22 cellular contexts compared by ENCODE assay signal in genomic region chr15:44163370-44163769, GRCh38. TPM values are rescaled to one million over a fixed set of nuclear protein-coding genes. Genes with fewer than 3 reads are reported as not detected.
"Had no signal": no experiment of that assay in that cellular context is flagged by ENCODE, and none has a peak within 500 bp of the region (broad histone marks: within the 10 kb centered on the region; RNA-seq: fewer than 3 reads in every experiment).

No MANE protein-coding gene starts in this region.

- H3K36me3 ChIP-seq: ascending aorta, esophagus muscularis mucosa, left ventricle myocardium inferior, neural progenitor cell, thoracic aorta, upper lobe of left lung had no signal

- H3K27me3 ChIP-seq: ascending aorta, foreskin keratinocyte, neural progenitor cell, upper lobe of left lung had no signal

- ATAC-seq: activated naive CD4-positive, alpha-beta T cell treated with anti-CD3 and anti-CD28 coated beads, Interleukin-2, amount 50 U/mL, for 72 hours; activated T-helper 17 cell treated with anti-CD3 and anti-CD28 coated beads, Interleukin-2, amount 50 U/mL, for 72 hours; foreskin keratinocyte; naive thymus-derived CD8-positive, alpha-beta T cell; sciatic nerve; WTC11 had no signal

- H3K4me3 Mint-ChIP-seq: activated T-cell treated with anti-CD3 and anti-CD28 coated beads, Interleukin-2, amount 50 U/mL, for 24 hours; activated T-helper 17 cell treated with anti-CD3 and anti-CD28 coated beads, Interleukin-2, amount 50 U/mL, for 72 hours; mesothelial cell of epicardium; naive thymus-derived CD8-positive, alpha-beta T cell; neural progenitor cell; WTC11 had no signal

- H3K4me3 ChIP-seq: ascending aorta, coronary artery, esophagus muscularis mucosa, left ventricle myocardium inferior, neural progenitor cell, thoracic aorta, upper lobe of left lung had no signal

- H3K4me2 ChIP-seq: neural progenitor cell had no signal

- H3K4me1 ChIP-seq: ascending aorta, esophagus muscularis mucosa, left ventricle myocardium inferior, neural progenitor cell, upper lobe of left lung had no signal

- H3K9me3 ChIP-seq: ascending aorta, esophagus muscularis mucosa, left ventricle myocardium inferior, thoracic aorta, upper lobe of left lung had no signal

- H2AFZ ChIP-seq: neural progenitor cell had no signal

- H3K36me3 Mint-ChIP-seq: activated naive CD4-positive, alpha-beta T cell treated with anti-CD3 and anti-CD28 coated beads, Interleukin-2, amount 50 U/mL, for 72 hours; mesothelial cell of epicardium; naive thymus-derived CD8-positive, alpha-beta T cell had no signal

- DNase-seq: activated CD8-positive, alpha-beta memory T cell treated with anti-CD3 and anti-CD28 coated beads for 24 hours; activated CD8-positive, alpha-beta memory T cell treated with anti-CD3 and anti-CD28 coated beads, Interleukin-2, amount 50 U/mL, for 4 hours; activated T-cell treated with anti-CD3 and anti-CD28 coated beads, Interleukin-2, amount 50 U/mL, for 24 hours; foreskin keratinocyte; left ventricle myocardium inferior; naive thymus-derived CD8-positive, alpha-beta T cell; small intestine; stimulated activated CD4-positive, alpha-beta T cell treated with anti-CD3 and anti-CD28 coated beads, Interleukin-4, amount 100 ng/mL, for 1 hour; stimulated activated naive CD4-positive, alpha-beta T cell; T-helper 9 cell; upper lobe of left lung had no signal

- H3K27ac ChIP-seq: ascending aorta, coronary artery, esophagus muscularis mucosa, foreskin keratinocyte, left ventricle myocardium inferior, neural progenitor cell, thoracic aorta, upper lobe of left lung had no signal

- H3K27ac Mint-ChIP-seq: activated naive CD4-positive, alpha-beta T cell treated with anti-CD3 and anti-CD28 coated beads, Interleukin-2, amount 50 U/mL, for 72 hours; activated T-cell treated with anti-CD3 and anti-CD28 coated beads, Interleukin-2, amount 50 U/mL, for 24 hours; activated T-helper 17 cell treated with anti-CD3 and anti-CD28 coated beads, Interleukin-2, amount 50 U/mL, for 72 hours; mesothelial cell of epicardium; naive thymus-derived CD8-positive, alpha-beta T cell; neural progenitor cell had no signal

- H3K4me1 Mint-ChIP-seq: activated T-helper 17 cell treated with anti-CD3 and anti-CD28 coated beads, Interleukin-2, amount 50 U/mL, for 72 hours had no signal

- H3K9ac ChIP-seq: neural progenitor cell had no signal

- H3K9me3 Mint-ChIP-seq: activated naive CD4-positive, alpha-beta T cell treated with anti-CD3 and anti-CD28 coated beads, Interleukin-2, amount 50 U/mL, for 72 hours; activated T-cell treated with anti-CD3 and anti-CD28 coated beads, Interleukin-2, amount 50 U/mL, for 24 hours; activated T-helper 17 cell treated with anti-CD3 and anti-CD28 coated beads, Interleukin-2, amount 50 U/mL, for 72 hours; mesothelial cell of epicardium; naive thymus-derived CD8-positive, alpha-beta T cell; neural progenitor cell had no signal

RNA-seq across cellular contexts. Expression of gene FRMD5, which starts 31.7 kb away (rescaled TPM):
- total RNA-seq: ascending aorta; T-helper 1 cell treated with Interleukin-12 subunit alpha and Interleukin-12 subunit beta and Interleukin-4 antibody, amounts not matched to agents 30 ng/mL and 1 ng/mL, for 36 hours had no signal
